ENCODE assay signal across 9 cellular contexts in the genomic region with DNA sequence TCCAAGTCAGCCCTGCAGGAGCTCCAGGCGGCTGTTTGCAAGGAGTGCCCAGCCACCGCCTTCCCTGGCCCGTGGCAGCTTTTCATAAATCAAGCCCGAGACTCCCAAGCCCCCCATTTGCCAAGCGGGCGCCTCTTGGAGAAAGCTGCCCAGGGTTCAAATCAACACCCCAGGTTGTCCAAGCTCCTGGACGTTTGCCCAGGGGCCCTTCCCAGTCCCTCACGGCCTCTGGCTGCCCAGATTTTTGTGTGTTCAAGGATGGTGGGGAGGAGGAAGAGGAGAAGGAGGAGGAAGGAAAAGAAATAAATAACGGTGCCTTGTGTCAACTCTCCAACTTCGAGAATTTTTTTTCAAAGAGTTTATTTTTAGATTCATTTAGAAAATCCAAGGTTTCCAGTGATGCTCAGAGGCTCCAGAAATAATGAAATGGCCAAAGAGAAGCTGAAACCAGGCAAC. TPM values are rescaled to one million over a fixed set of nuclear protein-coding genes. Genes with fewer than 3 reads are reported as not detected.
DNase-seq lines count a peak whose midpoint lies in the region; ATAC-seq, FAIRE-seq and TF ChIP-seq lines count a peak whose summit lies in the region.
"Had no signal": no experiment of that assay in that cellular context is flagged by ENCODE, and none has a peak within 500 bp of the region (broad histone marks: within the 10 kb centered on the region; RNA-seq: fewer than 3 reads in every experiment).

No MANE protein-coding gene starts in this region.

- H3K4me3 ChIP-seq in HUES64 (ENCODE audit: low read length) (peak overlapping the region; percentile 64), breast epithelium (peak overlapping the region; percentile 56 to 74 (median 68))

- intact Hi-C loops in breast epithelium (cut with DNase I; ENCODE audit: low total_unique reads), result no loop called here

- 8% methylated on average over 10 of the region's 10 CpGs for WGBS in HUES64

- no peak for ATAC-seq in stimulated activated memory B cell treated with anti-CD40 and anti-IgM and Interleukin-4, amounts not matched to agents 10 μg/mL and 1 μg/mL and 100 μg/mL, for 72 hours
- ATAC-seq in GM21619 (IDR thresholded peaks at IDR 0.05; ENCODE audit: unreplicated experiment) (no peak), HG03457 (IDR thresholded peaks at IDR 0.05; ENCODE audit: unreplicated experiment) (no peak)

- H3K4me3 Mint-ChIP-seq in stimulated activated memory B cell treated with anti-CD40 and anti-IgM and Interleukin-4, amounts not matched to agents 10 μg/mL and 1 μg/mL and 100 μg/mL, for 72 hours, result peak overlapping the region; percentile 63

- DNase-seq in breast epithelium (ENCODE audit: low spot score in 2 of 2) (no peak), SHP77 (lab: John Stamatoyannopoulos, UW) (no peak), GM12892 (ENCODE audit: insufficient read length) (no peak)

- H3K9ac ChIP-seq in HUES64 (ENCODE audit: low read depth, low read length), result peak overlapping the region; percentile 18; the same call in 1 of the 2 replicates

- no peak overlapping the region for H3K27ac Mint-ChIP-seq in stimulated activated memory B cell treated with anti-CD40 and anti-IgM and Interleukin-4, amounts not matched to agents 10 μg/mL and 1 μg/mL and 100 μg/mL, for 72 hours

- H3K36me3 ChIP-seq in HUES64 (ENCODE audit: insufficient read depth, low read length), result no peaks in the 10 kb centered on the region
- H3K36me3 ChIP-seq in breast epithelium, result no peaks in the 10 kb centered on the region

- H3K4me1 Mint-ChIP-seq in stimulated activated memory B cell treated with anti-CD40 and anti-IgM and Interleukin-4, amounts not matched to agents 10 μg/mL and 1 μg/mL and 100 μg/mL, for 72 hours, result peaks cover 35% of the 10 kb centered on the region

- no peak for TF ChIP-seq CTCF in breast epithelium (IDR thresholded peaks at IDR 0.05)

- no peak for FAIRE-seq in GM12892 (lab: Jason Lieb, UNC)
- FAIRE-seq: TTC549 had no signal

- H3K9me3 Mint-ChIP-seq in stimulated activated memory B cell treated with anti-CD40 and anti-IgM and Interleukin-4, amounts not matched to agents 10 μg/mL and 1 μg/mL and 100 μg/mL, for 72 hours, result peaks cover 4% of the 10 kb centered on the region

- TF ChIP-seq POLR2A in breast epithelium (IDR thresholded peaks at IDR 0.05), result no peak
- no peak for TF ChIP-seq POLR2A in GM12892 (IDR thresholded peaks at IDR 0.05; ENCODE audit: low read depth, low read length)

- H3K4me1 ChIP-seq in HUES64 (ENCODE audit: insufficient read depth, low read length), result peaks cover 10% of the 10 kb centered on the region
- no peaks in the 10 kb centered on the region for H3K4me1 ChIP-seq in breast epithelium

- H3K36me3 Mint-ChIP-seq in stimulated activated memory B cell treated with anti-CD40 and anti-IgM and Interleukin-4, amounts not matched to agents 10 μg/mL and 1 μg/mL and 100 μg/mL, for 72 hours, result peaks cover 5% of the 10 kb centered on the region

- H3K27ac ChIP-seq in HUES64 (ENCODE audit: low read depth, low read length) (no peak overlapping the region), breast epithelium (peak overlapping the region; percentile 88 to 92), layer of hippocampus (ENCODE audit: low read depth, low read length) (peak overlapping the region; percentile 49)

- H3K9me3 ChIP-seq in HUES64 (ENCODE audit: insufficient read depth, low read depth, low read length) (no peaks in the 10 kb centered on the region), breast epithelium (no peaks in the 10 kb centered on the region)

- H3K27me3 ChIP-seq in HUES64 (ENCODE audit: insufficient read depth, low read length) (peaks cover 64% of the 10 kb centered on the region), breast epithelium (no peaks in the 10 kb centered on the region), layer of hippocampus (ENCODE audit: control insufficient read depth, insufficient read depth, low read length) (no peaks in the 10 kb centered on the region)

- H3K27me3 Mint-ChIP-seq in stimulated activated memory B cell treated with anti-CD40 and anti-IgM and Interleukin-4, amounts not matched to agents 10 μg/mL and 1 μg/mL and 100 μg/mL, for 72 hours, result peaks cover 58% of the 10 kb centered on the region

RNA-seq across cellular contexts. Expression of a gene that starts 20.6 kb away (rescaled TPM):
- polyA plus RNA-seq in HUES64 (2013, experiment 1 of 2), result 0.65 TPM
- 0.51 TPM for polyA plus RNA-seq in HUES64 (2013, experiment 2 of 2)
- 10 to 100 TPM in 2 of 3 donors, 1 to 10 TPM in 1; 5.9 to 11.9 (median 10.2) TPM for total RNA-seq in breast epithelium
- 4.6 TPM for polyA plus RNA-seq in GM12892 (2012; ENCODE audit: missing spikeins)
